Comparison of ENCODE assay signal across 18 cellular contexts in genomic region chr9:122090981-122091380, GRCh38. TPM values are rescaled to one million over a fixed set of nuclear protein-coding genes. Genes with fewer than 3 reads are reported as not detected.
DNase-seq lines count a peak whose midpoint lies in the region; ATAC-seq and TF ChIP-seq lines count a peak whose summit lies in the region.
"Had no signal": no experiment of that assay in that cellular context is flagged by ENCODE, and none has a peak within 500 bp of the region (broad histone marks: within the 10 kb centered on the region; RNA-seq: fewer than 3 reads in every experiment).

No MANE protein-coding gene starts in this region.

- intact Hi-C loops in MCF 10A (cut with micrococcal nuclease) (loop anchor here (10.0 kb wide), 1 partner anchor 546 kb away; no protein-coding TSS in a partner anchor), breast epithelium (cut with DNase I; ENCODE audit: low total_unique reads) (no loop called here), ascending aorta (cut with DNase I) (loop anchor here (5.0 to 10.0 kb wide), 4 partner anchors 59 to 734 kb away; partner anchors contain the start of genes MRRF, PDCL and RBM18), transverse colon (cut with DNase I; ENCODE audit: low total_unique reads) (no loop called here)

- H3K27ac ChIP-seq in breast epithelium (no peak overlapping the region), ascending aorta (peak overlapping the region; percentile 60 to 92), transverse colon (peak overlapping the region; percentile 11 to 93 (median 78))

- H3K4me3 ChIP-seq in breast epithelium (no peak overlapping the region), ascending aorta (peak overlapping the region; percentile 92), transverse colon (peak overlapping the region in 1 of 4 donors; percentile 70)
- H3K4me3 ChIP-seq: skin epidermis had no signal

- CTCF ChIA-PET in MCF 10A (lab: Yijun Ruan, JAX): interaction anchor here (4.5 kb wide), 1 partner anchor 8 kb away, joined by 28 read pairs; no protein-coding TSS in a partner anchor

- H3K4me1 ChIP-seq in breast epithelium: peaks cover 0 to 8% of the 10 kb centered on the region in 2 donors
- H3K4me1 ChIP-seq in ascending aorta: peaks cover 13 to 41% of the 10 kb centered on the region in 2 donors
- H3K4me1 ChIP-seq in transverse colon: peaks cover 24 to 32% (median 31%) of the 10 kb centered on the region in 4 donors

- in situ Hi-C loops in transverse colon (cut with MboI; ENCODE audit: low pct_ligation_motif_present in 1 of 4, low pct_unique_long_range_greater_than_20kb in 1 of 4, low sequenced_read_pairs in 3 of 4): no loop called here

- POLR2A ChIA-PET in MCF 10A (lab: Yijun Ruan, JAX): no interaction called here

- ATAC-seq in HG02678 (IDR thresholded peaks at IDR 0.05; ENCODE audit: unreplicated experiment): no peak
- ATAC-seq in activated CD4-positive, CD25-positive, alpha-beta regulatory T cell treated with anti-CD3 and anti-CD28 coated beads, Interleukin-2, amount 50 U/mL, for 24 hours: no peak

- H3K27ac Mint-ChIP-seq in MCF 10A (ENCODE audit: low read depth, unreplicated experiment): no peak overlapping the region
- no peak overlapping the region for H3K27ac Mint-ChIP-seq in nephron
- H3K27ac Mint-ChIP-seq: T-helper 2 cell treated with Interferon-gamma antibody and Interleukin-4, amounts not matched to agents 5 μg/mL and 100 μg/mL, for 36 hours had no signal

- H3K9me3 ChIP-seq in breast epithelium (no peaks in the 10 kb centered on the region), ascending aorta (no peaks in the 10 kb centered on the region), transverse colon (no peaks in the 10 kb centered on the region)

- WGBS in transverse colon (ENCODE audit: low coverage in 1 of 2), 2 donors: 90% methylated on average over 5 of the region's 5 CpGs; no CpG with 5 or more reads in 1 of the 2 donors

- no peak for TF ChIP-seq POLR2A in breast epithelium (IDR thresholded peaks at IDR 0.05)
- TF ChIP-seq POLR2A in transverse colon (IDR thresholded peaks at IDR 0.05): no peak

- H3K4me1 Mint-ChIP-seq in MCF 10A (ENCODE audit: insufficient read depth, unreplicated experiment) (peaks cover 33% of the 10 kb centered on the region), nephron (peaks cover 18% of the 10 kb centered on the region)

- H3K4me3 Mint-ChIP-seq in MCF 10A (ENCODE audit: unreplicated experiment) (peak overlapping the region; percentile 91), nephron (peak overlapping the region; percentile 91 to 93 (median 91))

- BruUV-seq in MCF 10A (replicated peaks; lab: Mats Ljungman, UMichigan): no TSS peak

- H3K36me3 ChIP-seq in breast epithelium: no peaks in the 10 kb centered on the region
- H3K36me3 ChIP-seq in ascending aorta: no peaks in the 10 kb centered on the region
- H3K36me3 ChIP-seq in transverse colon: no peaks in the 10 kb centered on the region

- TF ChIP-seq CTCF in MCF 10A (IDR thresholded peaks at IDR 0.05; ENCODE audit: unreplicated experiment) (no peak), breast epithelium (IDR thresholded peaks at IDR 0.05) (no peak), ascending aorta (IDR thresholded peaks at IDR 0.05) (no peak), nephron (IDR thresholded peaks at IDR 0.05; ENCODE audit: unreplicated experiment in 3 of 3) (no peak), transverse colon (IDR thresholded peaks at IDR 0.05) (no peak)

- H3K27me3 ChIP-seq in breast epithelium (no peaks in the 10 kb centered on the region), ascending aorta (no peaks in the 10 kb centered on the region), transverse colon (peaks cover 8% of the 10 kb centered on the region)

- no peaks in the 10 kb centered on the region for H3K36me3 Mint-ChIP-seq in MCF 10A (ENCODE audit: insufficient read depth, unreplicated experiment)
- H3K36me3 Mint-ChIP-seq in nephron (ENCODE audit: low read depth): no peaks in the 10 kb centered on the region

- no peak for TF ChIP-seq EP300 in transverse colon (IDR thresholded peaks at IDR 0.05; ENCODE audit: low read depth)

- H3K27me3 Mint-ChIP-seq in MCF 10A (ENCODE audit: insufficient read depth, unreplicated experiment): no peaks in the 10 kb centered on the region
- peaks cover 18% of the 10 kb centered on the region for H3K27me3 Mint-ChIP-seq in nephron (ENCODE audit: low read depth)

- DNase-seq in MCF 10A (ENCODE audit: unreplicated experiment): no peak
- DNase-seq in breast epithelium (ENCODE audit: low spot score in 2 of 2): no peak
- no peak for DNase-seq in ascending aorta (ENCODE audit: low spot score in 2 of 2)
- no peak for DNase-seq in transverse colon
- no peak for DNase-seq in activated CD4-positive, alpha-beta T cell treated with anti-CD3 and anti-CD28 coated beads, Interleukin-2, amount 50 U/mL, for 4 hours
- DNase-seq: activated CD4-positive, alpha-beta T cell treated with anti-CD3 and anti-CD28 coated beads for 1 hour; activated CD8-positive, alpha-beta memory T cell treated with anti-CD3 and anti-CD28 coated beads, Interleukin-2, amount 50 U/mL, for 4 hours; cerebellar nuclear complex; KG1; NCI-H1105; nucleus accumbens; SHP77; stimulated activated naive CD4-positive, alpha-beta T cell had no signal

- H3K9me3 Mint-ChIP-seq in MCF 10A (ENCODE audit: unreplicated experiment) (no peaks in the 10 kb centered on the region), nephron (no peaks in the 10 kb centered on the region)
- H3K9me3 Mint-ChIP-seq: T-helper 2 cell treated with Interferon-gamma antibody and Interleukin-4, amounts not matched to agents 5 μg/mL and 100 μg/mL, for 36 hours had no signal

RNA-seq across cellular contexts. Expression of gene TTLL11, which starts 2.1 kb away (rescaled TPM):
- total RNA-seq in MCF 10A (2022) (9.0 and 13.6 TPM in 2 replicates), breast epithelium (10 to 100 TPM in 1 of 3 donors, 1 to 10 TPM in 2; 9.0 to 12.1 (median 10.0) TPM), ascending aorta (18.5 TPM), transverse colon (10 to 100 TPM in 3 of 4 donors, 1 to 10 TPM in 1; 9.1 to 47.4 (median 11.3) TPM)

Comparison
In these comparisons a context has a peak if more than half of its experiments do, and no peak if none do; other contexts are left out.
1. intact Hi-C loops: an anchor here in MCF 10A (10.0 kb wide) and ascending aorta (5.0 to 10.0 kb wide); none called in breast epithelium and transverse colon.
2. H3K27ac ChIP-seq: peak in ascending aorta (2 of 2) and transverse colon (4 of 4); none in breast epithelium (0 of 2).
3. H3K4me3 ChIP-seq: peak in ascending aorta (2 of 2); none in breast epithelium (0 of 3).